Comparison of ENCODE assay signal across 11 cellular contexts in genomic region chr4:52996261-52997131, GRCh38.
DNase-seq lines count a peak whose midpoint lies in the region; ATAC-seq and TF ChIP-seq lines count a peak whose summit lies in the region.
"Had no signal": no experiment of that assay in that cellular context is flagged by ENCODE, and none has a peak within 500 bp of the region (broad histone marks: within the 10 kb centered on the region; RNA-seq: fewer than 3 reads in every experiment).

No MANE protein-coding gene starts in this region.

- peak overlapping the region; percentile 54 for H3K4me2 ChIP-seq in fibroblast of lung (ENCODE audit: extremely low read depth, insufficient read depth, low read length)

- no peaks in the 10 kb centered on the region for H3K36me3 Mint-ChIP-seq in mesothelial cell of epicardium

- DNase-seq in fibroblast of lung (ENCODE audit: low read depth in 2 of 2) (peak; percentile 64 to 87), mesothelial cell of epicardium (ENCODE audit: low spot score in 2 of 2, unreplicated experiment in 2 of 2) (no peak), upper lobe of left lung (no peak)
- DNase-seq in central memory CD4-positive, alpha-beta T cell = no peak
- DNase-seq in NK-92 treated with Interleukin-12 subunit alpha and Interleukin-12 subunit beta, amount 100 ng/mL, for 24 hours (lab: John Stamatoyannopoulos, UW) = no peak
- DNase-seq: activated CD8-positive, alpha-beta memory T cell treated with anti-CD3 and anti-CD28 coated beads for 24 hours; islet precursor cell; NCI-H1436 treated with DMSO at 0.1 percent for 48 hours had no signal

- peak; percentile 85 for ATAC-seq in SK-N-SH treated with all-trans-retinoic acid at 6 μM for 48 hours
- peak; percentile 80 to 82 for ATAC-seq in upper lobe of left lung (ENCODE audit: low FRiP score in 2 of 2)
- no peak for ATAC-seq in HG03354 (IDR thresholded peaks at IDR 0.05; ENCODE audit: poor library complexity, severe bottlenecking, unreplicated experiment)
- ATAC-seq: activated naive CD4-positive, alpha-beta T cell treated with anti-CD3 and anti-CD28 coated beads, Interleukin-2, amount 50 U/mL, for 72 hours had no signal

- H3K27me3 ChIP-seq in fibroblast of lung (ENCODE audit: control insufficient read depth, insufficient read depth, low read length) (no peaks in the 10 kb centered on the region), upper lobe of left lung (no peaks in the 10 kb centered on the region)

- no peaks in the 10 kb centered on the region for H3K9me3 Mint-ChIP-seq in mesothelial cell of epicardium
- H3K9me3 Mint-ChIP-seq: activated naive CD4-positive, alpha-beta T cell treated with anti-CD3 and anti-CD28 coated beads, Interleukin-2, amount 50 U/mL, for 72 hours had no signal

- H3K79me2 ChIP-seq in fibroblast of lung (ENCODE audit: control insufficient read depth, insufficient read depth, low read length) = no peaks in the 10 kb centered on the region

- peak overlapping the region; percentile 95 for H3K27ac Mint-ChIP-seq in mesothelial cell of epicardium
- H3K27ac Mint-ChIP-seq: activated naive CD4-positive, alpha-beta T cell treated with anti-CD3 and anti-CD28 coated beads, Interleukin-2, amount 50 U/mL, for 72 hours had no signal

- H2AFZ ChIP-seq in fibroblast of lung (ENCODE audit: low read length) = no peak overlapping the region

- no peak overlapping the region for H3K4me3 Mint-ChIP-seq in mesothelial cell of epicardium

- H3K4me1 ChIP-seq in fibroblast of lung (ENCODE audit: control insufficient read depth, extremely low read depth, insufficient read depth, low read length) (peaks cover 12% of the 10 kb centered on the region), upper lobe of left lung (peaks cover 0 to 10% (median 3%) of the 10 kb centered on the region in 4 donors)

- H3K4me3 ChIP-seq in fibroblast of lung (replicated peaks in 1 of 4; ENCODE audit: control extremely low read depth in 1 of 4, insufficient read depth in 1 of 4, low read depth in 3 of 4, low read length in 4 of 4) (no peak overlapping the region), upper lobe of left lung (no peak overlapping the region)

- TF ChIP-seq EP300 in upper lobe of left lung (IDR thresholded peaks at IDR 0.05) = peak in 1 of 4 donors; percentile 39

- no peak for TF ChIP-seq POLR2A in upper lobe of left lung (IDR thresholded peaks at IDR 0.05)

- no peaks in the 10 kb centered on the region for H4K20me1 ChIP-seq in fibroblast of lung (ENCODE audit: control insufficient read depth, extremely low read depth, insufficient read depth, low read length)

- H3K27me3 Mint-ChIP-seq in mesothelial cell of epicardium (ENCODE audit: low read depth) = no peaks in the 10 kb centered on the region

- TF ChIP-seq CTCF in fibroblast of lung (conservative IDR thresholded peaks at IDR 0.05 in 1 of 2, IDR thresholded peaks at IDR 0.05 in 1 of 2; ENCODE audit: low read depth in 1 of 2, low read length in 2 of 2) = no peak
- TF ChIP-seq CTCF in mesothelial cell of epicardium (IDR thresholded peaks at IDR 0.05; ENCODE audit: unreplicated experiment) = no peak
- TF ChIP-seq CTCF in upper lobe of left lung (IDR thresholded peaks at IDR 0.05) = no peak

- peaks cover 45% of the 10 kb centered on the region for H3K4me1 Mint-ChIP-seq in mesothelial cell of epicardium

- 66 to 69% methylated on average over 7 of the region's 7 CpGs for WGBS in upper lobe of left lung, 2 donors

- H3K9me3 ChIP-seq in fibroblast of lung (ENCODE audit: control insufficient read depth, insufficient read depth, low read depth, low read length) = no peaks in the 10 kb centered on the region
- no peaks in the 10 kb centered on the region for H3K9me3 ChIP-seq in upper lobe of left lung

- no peak overlapping the region for H3K9ac ChIP-seq in fibroblast of lung (ENCODE audit: insufficient read depth, low read length)

- H3K36me3 ChIP-seq in fibroblast of lung (ENCODE audit: control insufficient read depth, insufficient read depth, low read length) (no peaks in the 10 kb centered on the region), upper lobe of left lung (no peaks in the 10 kb centered on the region)

- H3K27ac ChIP-seq in fibroblast of lung (ENCODE audit: insufficient read depth, low read length) (peak overlapping the region; percentile 22), upper lobe of left lung (peak overlapping the region; percentile 23 to 74 (median 56))

TF ChIP-seq in SK-N-SH treated with all-trans-retinoic acid at 6 μM for 48 hours, 23 proteins besides CTCF, POLR2A, EP300 and RAD21:
- peak; percentile 85 for TF ChIP-seq ISL1 (CRISPR knock-in tag; IDR thresholded peaks at IDR 0.05)
- no peak for TF ChIP-seq ZFP30 (CRISPR knock-in tag; IDR thresholded peaks at IDR 0.05)
- TF ChIP-seq POU6F1 (CRISPR knock-in tag; IDR thresholded peaks at IDR 0.05; ENCODE audit: borderline replicate concordance, low read depth) = no peak
- TF ChIP-seq SNAI2 (CRISPR knock-in tag; IDR thresholded peaks at IDR 0.05) = 0 out of 2 replicates have a peak, but pooled peaks have one; percentile 13
- TF ChIP-seq TCF4 (CRISPR knock-in tag; IDR thresholded peaks at IDR 0.05; ENCODE audit: borderline replicate concordance) = peak; percentile 79
- peak; percentile 68 for TF ChIP-seq TSHZ2 (CRISPR knock-in tag; IDR thresholded peaks at IDR 0.05)
- TF ChIP-seq ESRRG (CRISPR knock-in tag; IDR thresholded peaks at IDR 0.05) = 0 out of 2 replicates have a peak, but pooled peaks have one; percentile 54

Comparison
In these comparisons a context has a peak if more than half of its experiments do, and no peak if none do; other contexts are left out.
1. DNase-seq: peak in fibroblast of lung (2 of 2); none in mesothelial cell of epicardium (0 of 2), upper lobe of left lung (0 of 2), central memory CD4-positive, alpha-beta T cell (single experiment) and NK-92 treated with Interleukin-12 subunit alpha and Interleukin-12 subunit beta, amount 100 ng/mL, for 24 hours (single experiment).